8 cellular contexts compared by ENCODE assay signal in the genomic region with DNA sequence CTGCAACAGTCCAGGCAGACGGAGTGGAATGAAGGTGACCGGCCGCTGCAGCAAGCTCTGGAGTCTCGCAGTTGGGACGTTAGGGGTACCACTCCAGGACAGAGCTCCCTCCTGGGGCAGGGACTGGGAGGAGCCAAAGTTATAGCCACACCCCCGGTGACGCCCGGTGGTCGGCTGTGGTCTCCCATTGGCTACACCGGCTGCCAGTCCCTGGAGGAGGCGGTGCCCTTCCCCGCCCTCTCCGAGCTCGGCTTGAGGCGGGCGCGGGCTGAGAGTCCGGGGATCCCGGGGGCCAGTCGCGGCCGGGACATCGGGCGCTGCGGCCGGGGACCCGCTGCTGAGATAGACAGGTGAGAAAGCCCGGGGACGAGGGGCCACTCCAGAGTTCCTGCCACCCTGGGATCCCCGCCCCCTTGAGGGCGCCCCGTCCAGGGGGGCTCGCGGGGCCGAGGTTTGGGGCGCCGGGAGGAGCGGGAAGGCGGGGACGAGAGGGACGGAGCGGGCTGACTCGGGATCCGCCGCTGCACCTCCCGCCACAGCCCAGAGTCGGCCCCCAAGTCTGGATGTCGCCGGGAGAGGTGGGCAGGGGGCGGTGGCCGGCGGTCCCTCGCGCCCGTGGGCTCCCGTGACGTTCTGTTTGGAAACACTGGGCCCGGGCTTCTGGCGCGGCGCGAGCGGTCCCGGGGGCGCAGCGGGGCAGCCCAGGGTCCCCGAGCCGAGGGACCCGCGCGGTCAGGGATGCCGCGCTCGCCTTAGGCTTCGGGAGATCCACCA. TPM values are rescaled to one million over a fixed set of nuclear protein-coding genes. Genes with fewer than 3 reads are reported as not detected.
DNase-seq lines count a peak whose midpoint lies in the region; ATAC-seq and TF ChIP-seq lines count a peak whose summit lies in the region.

Gene PLEKHH2 (plus strand): TSS at position 231 of the 774 bp plus-strand sequence. CDS start 7,414 bp downstream, outside the sequence.

- peaks cover 10% of the 10 kb centered on the region for H3K4me1 Mint-ChIP-seq in activated CD4-positive, alpha-beta T cell treated with anti-CD3 and anti-CD28 coated beads, Interleukin-2, amount 10 ng/mL, durations not matched to agents 24 days and 14 days

- DNase-seq in A673 (ENCODE audit: low spot score) = peak; percentile 90
- DNase-seq in NCI-H345 treated with DMSO at 0.1 percent for 48 hours (lab: John Stamatoyannopoulos, UW; ENCODE audit: unreplicated experiment) = peak; percentile 81
- peak; percentile 95 for DNase-seq in activated CD4-positive, alpha-beta T cell treated with anti-CD3 and anti-CD28 coated beads, Interleukin-2, amount 10 ng/mL, durations not matched to agents 24 days and 14 days
- peak; percentile 83 for DNase-seq in dedifferentiated amniotic fluid mesenchymal stem cell (ENCODE audit: extremely low spot score)
- peak; percentile 86 to 91 for DNase-seq in left colon
- DNase-seq in stimulated activated CD4-positive, alpha-beta T cell treated with anti-CD3 and anti-CD28 coated beads, Interleukin-1b, Interleukin-23, amount 100 ng/mL, for 1 hour (ENCODE audit: low read depth in 2 of 2) = peak; percentile 74 to 80

- H3K36me3 ChIP-seq in A673 (ENCODE audit: insufficient read depth, low read length, poor library complexity, severe bottlenecking) = no peaks in the 10 kb centered on the region

- peaks cover 48% of the 10 kb centered on the region for H3K27me3 Mint-ChIP-seq in activated CD4-positive, alpha-beta T cell treated with anti-CD3 and anti-CD28 coated beads, Interleukin-2, amount 10 ng/mL, durations not matched to agents 24 days and 14 days

- H3K27ac Mint-ChIP-seq in activated CD4-positive, alpha-beta T cell treated with anti-CD3 and anti-CD28 coated beads, Interleukin-2, amount 10 ng/mL, durations not matched to agents 24 days and 14 days = peak within 1 kb of the TSS; percentile 6

- POLR2A ChIA-PET in A673 (lab: Charles Lee; ENCODE audit: low non-redundant PET) = interaction anchor here (0.6 kb wide), 2 partner anchors 10 to 359 kb away, joined by 3 to 16 read pairs; no protein-coding TSS in a partner anchor

- no peaks in the 10 kb centered on the region for H3K9me3 ChIP-seq in A673 (ENCODE audit: low read depth, low read length, poor library complexity, severe bottlenecking)

- H3K27me3 ChIP-seq in A673 (replicated peaks; ENCODE audit: insufficient read depth, low read depth, low read length, poor library complexity) = no peaks in the 10 kb centered on the region

- intact Hi-C loops in A673 (cut with micrococcal nuclease; ENCODE audit: unreplicated experiment) (no loop called here), left colon (cut with DNase I, micrococcal nuclease) (no loop called here)
- intact Hi-C loops in activated CD4-positive, alpha-beta T cell treated with anti-CD3 and anti-CD28 coated beads, Interleukin-2, amount 10 ng/mL, durations not matched to agents 24 days and 14 days (cut with micrococcal nuclease) = loop anchor here (5.0 kb wide), 1 partner anchor 135 kb away; the partner anchor contains the start of gene DYNC2LI1

- CTCF ChIA-PET in A673 (lab: Charles Lee) = interaction anchor here (0.7 kb wide), 1 partner anchor 10 kb away, joined by 5 read pairs; no protein-coding TSS in a partner anchor

- H3K4me3 Mint-ChIP-seq in activated CD4-positive, alpha-beta T cell treated with anti-CD3 and anti-CD28 coated beads, Interleukin-2, amount 10 ng/mL, durations not matched to agents 24 days and 14 days = peak within 1 kb of the TSS; percentile 85

- no peak for TF ChIP-seq CTCF in A673 (conservative IDR thresholded peaks at IDR 0.05; ENCODE audit: low read depth, low read length)

- H3K36me3 Mint-ChIP-seq in activated CD4-positive, alpha-beta T cell treated with anti-CD3 and anti-CD28 coated beads, Interleukin-2, amount 10 ng/mL, durations not matched to agents 24 days and 14 days (ENCODE audit: low read depth) = no peaks in the 10 kb centered on the region

- no TSS peak for BruUV-seq in A673 (replicated peaks; lab: Mats Ljungman, UMichigan)

- ATAC-seq in GM18873 (IDR thresholded peaks at IDR 0.05; ENCODE audit: low FRiP score, unreplicated experiment) = peak; percentile 82
- ATAC-seq in HG03139 (IDR thresholded peaks at IDR 0.05; ENCODE audit: unreplicated experiment) = peak; percentile 100
- peak; percentile 100 for ATAC-seq in left colon

- H3K27ac ChIP-seq in A673 (ENCODE audit: low read depth, low read length, poor library complexity, severe bottlenecking) = no peak within 1 kb of the TSS

- peaks cover 4% of the 10 kb centered on the region for H3K9me3 Mint-ChIP-seq in activated CD4-positive, alpha-beta T cell treated with anti-CD3 and anti-CD28 coated beads, Interleukin-2, amount 10 ng/mL, durations not matched to agents 24 days and 14 days

- peaks cover 17% of the 10 kb centered on the region for H3K4me1 ChIP-seq in A673 (ENCODE audit: insufficient read depth, low read length, poor library complexity, severe bottlenecking)

- H3K4me3 ChIP-seq in A673 (ENCODE audit: low read depth, low read length, poor library complexity, severe bottlenecking) = peak within 1 kb of the TSS; percentile 81

RNA-seq across cellular contexts. Expression of gene PLEKHH2, which starts in this region (rescaled TPM):
- total RNA-seq in A673 (2021) (2.2 and 4.7 TPM in 2 replicates), left colon (1 to 10 TPM; 3.9 to 8.3 TPM)
- total RNA-seq in activated CD4-positive, alpha-beta T cell treated with anti-CD3 and anti-CD28 coated beads, Interleukin-2, amount 10 ng/mL, durations not matched to agents 24 days and 14 days = 0.52 and 0.65 TPM in 2 replicates

Comparison
In these comparisons a context has a peak if more than half of its experiments do, and no peak if none do; other contexts are left out.
1. Peak in DNase-seq in activated CD4-positive, alpha-beta T cell treated with anti-CD3 and anti-CD28 coated beads, Interleukin-2, amount 10 ng/mL, durations not matched to agents 24 days and 14 days; RNA of the gene not detected or under 1 TPM.